8 cellular contexts compared by ENCODE assay signal in genomic region chr16:4358831-4359561, GRCh38. TPM values are rescaled to one million over a fixed set of nuclear protein-coding genes. Genes with fewer than 3 reads are reported as not detected.
A peak's percentile ranks its signal among the peaks of the same experiment; 100 is the strongest.
DNase-seq lines count a peak whose midpoint lies in the region; ATAC-seq and TF ChIP-seq lines count a peak whose summit lies in the region.

No MANE protein-coding gene starts in this region.

- no peak overlapping the region for H3K4me3 ChIP-seq in WI38 (ENCODE audit: low read depth, low read length)
- H3K4me3 ChIP-seq in breast epithelium = no peak overlapping the region
- no peak overlapping the region for H3K4me3 ChIP-seq in right lobe of liver

- no peak overlapping the region for H4K5ac ChIP-seq in H9 (ENCODE audit: insufficient read length, low read depth, low read length)

- H2AK5ac ChIP-seq in H9 (ENCODE audit: insufficient read length, low read length) = no peak overlapping the region

- intact Hi-C loops in breast epithelium (cut with DNase I; ENCODE audit: low total_unique reads) = loop anchor here (2.0 to 5.0 kb wide), 2 partner anchors 33 to 44 kb away; no protein-coding TSS in a partner anchor
- intact Hi-C loops in right lobe of liver (cut with DNase I) = loop anchor here in 1 of 2 donors (2.0 kb wide), 1 partner anchor 44 kb away; no protein-coding TSS in a partner anchor

- H3K4me1 ChIP-seq in H9 (ENCODE audit: insufficient read depth, low read length) (no peaks in the 10 kb centered on the region), breast epithelium (no peaks in the 10 kb centered on the region), right lobe of liver (no peaks in the 10 kb centered on the region)

- TF ChIP-seq POLR2A in breast epithelium (IDR thresholded peaks at IDR 0.05) (no peak), right lobe of liver (IDR thresholded peaks at IDR 0.05) (no peak)

- H3K9ac ChIP-seq in H9 (ENCODE audit: extremely low read depth, insufficient read length, low read length) = no peak overlapping the region

- H3K79me1 ChIP-seq in H9 (ENCODE audit: insufficient read depth, low read depth, low read length, poor library complexity, severe bottlenecking) = no peaks in the 10 kb centered on the region

- H3K27ac Mint-ChIP-seq in H9 = peak overlapping the region in 1 of 3 experiments; percentile 19; a peak in 3 of 7 replicates

- H4K20me1 ChIP-seq in H9 (ENCODE audit: control insufficient read depth, insufficient read depth, insufficient read length) = no peaks in the 10 kb centered on the region

- no peak overlapping the region for H4K8ac ChIP-seq in H9 (replicated peaks; ENCODE audit: insufficient read length, low read depth, low read length)

- H2BK15ac ChIP-seq in H9 (ENCODE audit: low read depth, low read length) = no peak overlapping the region

- H3K79me2 ChIP-seq in H9 (ENCODE audit: insufficient read depth, low read length) = no peaks in the 10 kb centered on the region

- H3K4me1 Mint-ChIP-seq in H9 = 0 out of 4 replicates have a peak, but pooled peaks cover 0 to 3% of the 10 kb centered on the region in 2 experiments

- no peak overlapping the region for H3K56ac ChIP-seq in H9 (ENCODE audit: insufficient read length, low read depth, low read length)

- no peak overlapping the region for H3K14ac ChIP-seq in H9 (ENCODE audit: insufficient read depth, low read length)

- H2BK5ac ChIP-seq in H9 (ENCODE audit: insufficient read length, low read length) = no peak overlapping the region

- no CpG with 5 or more reads among the region's 19 CpGs for WGBS in H9 (ENCODE audit: extremely low coverage, insufficient read length, low lambda C conversion rate)
- WGBS in right lobe of liver (ENCODE audit: insufficient coverage, low coverage, low lambda C conversion rate, missing lambda C conversion rate) = 50% methylated on average over 5 of the region's 19 CpGs

- H2BK12ac ChIP-seq in H9 (ENCODE audit: insufficient read length, low read depth, low read length) = no peak overlapping the region

- peak; percentile 65 to 81 (median 78) for ATAC-seq in right lobe of liver
- ATAC-seq in HG02610 (IDR thresholded peaks at IDR 0.05; ENCODE audit: unreplicated experiment) = no peak

- no peak overlapping the region for H3K4me3 Mint-ChIP-seq in H9

- no peak overlapping the region for H3K4ac ChIP-seq in H9 (ENCODE audit: low read depth, low read length)

- H3K27me3 Mint-ChIP-seq in H9 (ENCODE audit: low read depth) = no peaks in the 10 kb centered on the region

- H3K27me3 ChIP-seq in H9 (ENCODE audit: insufficient read depth, low read length) (no peaks in the 10 kb centered on the region), breast epithelium (no peaks in the 10 kb centered on the region), right lobe of liver (no peaks in the 10 kb centered on the region)

- no peak overlapping the region for H3T11ph ChIP-seq in H9 (ENCODE audit: low read length)

- H3K9me3 Mint-ChIP-seq in H9 = no peaks in the 10 kb centered on the region; a peak in 1 of 5 replicates

- in situ Hi-C loops in ACHN (cut with HindIII; ENCODE audit: low pct_ligation_motif_present, low pct_unique_long_range_greater_than_20kb, low sequenced_read_pairs) = no loop called here

- H2AFZ ChIP-seq in H9 (ENCODE audit: low read length) = no peak overlapping the region

- TF ChIP-seq CTCF in H9 (conservative IDR thresholded peaks at IDR 0.05) (peak; percentile 98), WI38 (IDR thresholded peaks at IDR 0.05; ENCODE audit: low read depth, low read length) (peak; percentile 90), breast epithelium (IDR thresholded peaks at IDR 0.05) (peak; percentile 95 to 98 (median 96)), right lobe of liver (IDR thresholded peaks at IDR 0.05) (peak; percentile 91 to 97 (median 94))

- H3K4me2 ChIP-seq in H9 (ENCODE audit: insufficient read depth, insufficient read length, low read length) = no peak overlapping the region

- no peak overlapping the region for H3K18ac ChIP-seq in H9 (ENCODE audit: insufficient read length, low read depth, low read length)

- no peak overlapping the region for H2BK20ac ChIP-seq in H9 (ENCODE audit: low read depth, low read length, poor library complexity, severe bottlenecking)

- peak; percentile 48 for DNase-seq in ACHN
- peak; percentile 82 for DNase-seq in H9
- peak in 1 of 2 donors; percentile 70 for DNase-seq in breast epithelium (ENCODE audit: low spot score in 2 of 2)
- peak; percentile 71 to 78 (median 78) for DNase-seq in right lobe of liver
- DNase-seq in stimulated activated CD8-positive, alpha-beta memory T cell treated with anti-CD3 and anti-CD28 coated beads, Interleukin-15, amount 100 ng/mL, for 48 hours (ENCODE audit: low read depth in 2 of 2) = peak; percentile 43
- no peak for DNase-seq in NCI-H1105 (lab: John Stamatoyannopoulos, UW)

- H3K36me3 Mint-ChIP-seq in H9 (ENCODE audit: insufficient read depth in 1 of 3, low read depth in 3 of 3) = peaks cover 2 to 4% (median 2%) of the 10 kb centered on the region in 3 experiments; a peak in 2 of 7 replicates

- H2BK120ac ChIP-seq in H9 (ENCODE audit: low read depth, low read length, poor library complexity, severe bottlenecking) = no peak overlapping the region

- H3K9me3 ChIP-seq in H9 (ENCODE audit: control insufficient read depth, low read depth, low read length) (no peaks in the 10 kb centered on the region), breast epithelium (no peaks in the 10 kb centered on the region), right lobe of liver (no peaks in the 10 kb centered on the region)

- H3K23me2 ChIP-seq in H9 (ENCODE audit: insufficient read length, low read depth, low read length, poor library complexity, severe bottlenecking) = peaks cover 4% of the 10 kb centered on the region

- no peaks in the 10 kb centered on the region for H3K36me3 ChIP-seq in breast epithelium
- H3K36me3 ChIP-seq in right lobe of liver = peaks cover 0 to 4% (median 0%) of the 10 kb centered on the region in 4 donors

- H3K23ac ChIP-seq in H9 (ENCODE audit: insufficient read length, low read depth, low read length) = no peak overlapping the region

- no peak overlapping the region for H4K91ac ChIP-seq in H9 (ENCODE audit: insufficient read length, low read depth, low read length)

- H3K27ac ChIP-seq in H9 (ENCODE audit: insufficient read length, low read depth, low read length) (no peak overlapping the region), breast epithelium (no peak overlapping the region), right lobe of liver (no peak overlapping the region)

RNA-seq across cellular contexts. Expression of gene PAM16, which starts 7.9 kb away (rescaled TPM):
- total RNA-seq in H9 (2021) (80.4 and 81.8 TPM in 2 replicates), breast epithelium (10 to 100 TPM; 24.9 to 52.4 (median 49.9) TPM), right lobe of liver (10 to 100 TPM; 27.9 to 45.9 (median 32.8) TPM)

RNA-seq across cellular contexts. Expression of gene VASN, which starts 12.7 kb away (rescaled TPM):
- total RNA-seq in H9 (2021) (10.8 and 11.0 TPM in 2 replicates), breast epithelium (10 to 100 TPM; 14.8 to 28.5 (median 16.1) TPM), right lobe of liver (10 to 100 TPM; 13.5 to 22.9 (median 16.8) TPM)

RNA-seq across cellular contexts. Expression of gene GLIS2, which starts 43.1 kb away (rescaled TPM):
- total RNA-seq in H9 (2021) (14.3 and 14.9 TPM in 2 replicates), breast epithelium (1 to 10 TPM in 2 of 3 donors, under 1 TPM in 1; 0.96 to 3.9 (median 1.5) TPM), right lobe of liver (1 to 10 TPM in 5 of 6 experiments, under 1 TPM in 1; 0.79 to 2.6 (median 1.4) TPM)

RNA-seq across cellular contexts. Expression of gene CORO7, which starts 57.4 kb away (rescaled TPM):
- total RNA-seq in H9 (2021) (33.8 and 38.4 TPM in 2 replicates), breast epithelium (10 to 100 TPM; 19.7 to 25.9 (median 22.7) TPM), right lobe of liver (10 to 100 TPM in 5 of 6 experiments, 1 to 10 TPM in 1; 7.8 to 22.9 (median 13.3) TPM)
